ENCODE assay signal across 21 cellular contexts in genomic region chr17:22158364-22158763, GRCh38.
DNase-seq lines count a peak whose midpoint lies in the region; ATAC-seq and TF ChIP-seq lines count a peak whose summit lies in the region.
"Had no signal": no experiment of that assay in that cellular context is flagged by ENCODE, and none has a peak within 500 bp of the region (broad histone marks: within the 10 kb centered on the region; RNA-seq: fewer than 3 reads in every experiment).

No MANE protein-coding gene starts in this region.

- no peaks in the 10 kb centered on the region; the same call in 1 of the 2 replicates for H3K9me2 ChIP-seq in OCI-LY1 (ENCODE audit: low read depth, low read length)

- H3K36me3 ChIP-seq in OCI-LY1 (ENCODE audit: insufficient read depth, low read length) (no peaks in the 10 kb centered on the region), upper lobe of left lung (no peaks in the 10 kb centered on the region)
- H3K36me3 ChIP-seq: BE2C, HAP-1 had no signal

- ATAC-seq in esophagus mucosa = peak; percentile 24
- ATAC-seq in upper lobe of left lung (ENCODE audit: low FRiP score in 2 of 2) = peak; percentile 45 to 61

- no peak for TF ChIP-seq CTCF in OCI-LY1 (IDR thresholded peaks at IDR 0.05; ENCODE audit: low read length)
- TF ChIP-seq CTCF in upper lobe of left lung (IDR thresholded peaks at IDR 0.05) = no peak
- TF ChIP-seq CTCF in GM13977 (IDR thresholded peaks at IDR 0.05; ENCODE audit: extremely low read depth, insufficient read depth, missing control alignments) = no peak

- no peak overlapping the region for H3K27ac ChIP-seq in OCI-LY1 (ENCODE audit: low read depth, low read length, poor library complexity, severe bottlenecking)
- H3K27ac ChIP-seq in upper lobe of left lung = no peak overlapping the region
- H3K27ac ChIP-seq: HL-60 had no signal

- no peak for TF ChIP-seq EP300 in upper lobe of left lung (IDR thresholded peaks at IDR 0.05)

- DNase-seq in upper lobe of left lung = no peak
- no peak for DNase-seq in activated gamma-delta T cell (lab: John Stamatoyannopoulos, UW)
- DNase-seq in GM13977 (ENCODE audit: low spot score) = no peak
- no peak for DNase-seq in NCI-H2227 (lab: John Stamatoyannopoulos, UW; ENCODE audit: unreplicated experiment)
- no peak for DNase-seq in NCI-H1694 (lab: John Stamatoyannopoulos, UW)
- DNase-seq: ACHN; BE2C; C1 segment of cervical spinal cord; CD4-positive, CD25-positive, alpha-beta regulatory T cell; CD8-positive, alpha-beta memory T cell; COR-L47; DMS 273 treated with DMSO at 0.1 percent for 48 hours; DMS53; DND-41; GDM1; IMR-90; KBM-7 had no signal

- 41 to 58% methylated on average over 1 of the region's 1 CpG for WGBS in upper lobe of left lung, 2 donors

- no peaks in the 10 kb centered on the region for H3K79me2 ChIP-seq in OCI-LY1 (ENCODE audit: insufficient read depth, low read length)

- TF ChIP-seq POLR2A in upper lobe of left lung (IDR thresholded peaks at IDR 0.05) = no peak

- H3K4me1 ChIP-seq in OCI-LY1 (ENCODE audit: insufficient read depth, low read length, severe bottlenecking) (peaks cover 10% of the 10 kb centered on the region), upper lobe of left lung (no peaks in the 10 kb centered on the region)
- H3K4me1 ChIP-seq: BE2C, HAP-1 had no signal

- no peaks in the 10 kb centered on the region for H4K20me1 ChIP-seq in OCI-LY1 (ENCODE audit: insufficient read depth, low read length)

- no peak overlapping the region for H3K4me3 ChIP-seq in OCI-LY1 (ENCODE audit: low read depth, low read length, poor library complexity, severe bottlenecking)
- H3K4me3 ChIP-seq in upper lobe of left lung = no peak overlapping the region
- H3K4me3 ChIP-seq: HAP-1 had no signal

- H3K4me2 ChIP-seq in OCI-LY1 (ENCODE audit: low read length) = peak overlapping the region; percentile 16; the same call in 1 of the 2 replicates

- H3K9ac ChIP-seq in OCI-LY1 (ENCODE audit: low read length) = no peak overlapping the region; the same call in 1 of the 2 replicates

- H3K9me3 ChIP-seq in OCI-LY1 (ENCODE audit: low read length) = no peaks in the 10 kb centered on the region
- no peaks in the 10 kb centered on the region for H3K9me3 ChIP-seq in upper lobe of left lung
- H3K9me3 ChIP-seq: BE2C, HAP-1 had no signal

- H2AFZ ChIP-seq in OCI-LY1 (ENCODE audit: low read length) = no peak overlapping the region

- no peaks in the 10 kb centered on the region for H3F3A ChIP-seq in OCI-LY1 (ENCODE audit: insufficient read depth, low read length)

- in situ Hi-C loops in GM13977 (cut with MboI; ENCODE audit: low pct_unique_long_range_greater_than_20kb, low sequenced_read_pairs, unreplicated experiment) = no loop called here

- H3K27me3 ChIP-seq in OCI-LY1 (ENCODE audit: insufficient read depth, low read length) (no peaks in the 10 kb centered on the region), upper lobe of left lung (no peaks in the 10 kb centered on the region)
- H3K27me3 ChIP-seq: BE2C had no signal
